Comparison of ENCODE assay signal across 17 cellular contexts in genomic region chr16:54687043-54687655, GRCh38.
DNase-seq lines count a peak whose midpoint lies in the region; ATAC-seq and TF ChIP-seq lines count a peak whose summit lies in the region.
"Had no signal": no experiment of that assay in that cellular context is flagged by ENCODE, and none has a peak within 500 bp of the region (broad histone marks: within the 10 kb centered on the region; RNA-seq: fewer than 3 reads in every experiment).

No MANE protein-coding gene starts in this region.

- no peaks in the 10 kb centered on the region for H3K36me3 ChIP-seq in lung (ENCODE audit: control insufficient read depth in 2 of 2, insufficient read depth in 2 of 2, low read length in 2 of 2)
- H3K36me3 ChIP-seq: MG63, SJCRH30 had no signal

- no peaks in the 10 kb centered on the region for H3K27me3 ChIP-seq in lung (ENCODE audit: control insufficient read depth, insufficient read depth)
- H3K27me3 ChIP-seq: SJCRH30 had no signal

- DNase-seq in DMS79 (lab: John Stamatoyannopoulos, UW) (peak; percentile 43), NCI-H2029 (lab: John Stamatoyannopoulos, UW) (peak; percentile 23), NCI-H748 treated with DMSO at 0.1 percent for 48 hours (lab: John Stamatoyannopoulos, UW) (peak; percentile 38), lung (ENCODE audit: low spot score) (peak; percentile 42), HK-2 (ENCODE audit: unreplicated experiment) (no peak)
- DNase-seq: ACHN, AML-193, MG63, NCI-H1092, NCI-H1930, NCI-H226, NCI-H524 treated with DMSO at 0.1 percent for 48 hours, PC-9, SJCRH30, T-helper 17 cell had no signal

- ATAC-seq in lung (ENCODE audit: insufficient read depth, low FRiP score) (peak; percentile 34), GM19328 (IDR thresholded peaks at IDR 0.05; ENCODE audit: unreplicated experiment) (no peak), HG03039 (IDR thresholded peaks at IDR 0.05; ENCODE audit: unreplicated experiment) (no peak)
- ATAC-seq: T-helper 17 cell had no signal

- H3K4me3 ChIP-seq in lung = no peak overlapping the region
- H3K4me3 ChIP-seq: MG63, PC-9, SJCRH30 had no signal

- H3K4me1 ChIP-seq in lung (ENCODE audit: control insufficient read depth in 2 of 2, insufficient read depth in 2 of 2, low read length in 2 of 2) = no peaks in the 10 kb centered on the region
- H3K4me1 ChIP-seq: SJCRH30 had no signal

- 53 to 63% methylated on average over 8 of the region's 8 CpGs for WGBS in lung, 2 donors

- H3K9me3 ChIP-seq in lung (ENCODE audit: control insufficient read depth in 2 of 2, insufficient read depth in 1 of 2, low read length in 1 of 2) = no peaks in the 10 kb centered on the region
- H3K9me3 ChIP-seq: MG63 had no signal

- no peak for TF ChIP-seq CTCF in lung (IDR thresholded peaks at IDR 0.05; ENCODE audit: control extremely low read depth, extremely low read depth)

- peak overlapping the region in 1 of 2 donors; percentile 31 for H3K27ac ChIP-seq in lung (ENCODE audit: low read depth in 1 of 2, low read length in 1 of 2)
- H3K27ac ChIP-seq: PC-9, SJCRH30 had no signal
